Comparison of ENCODE assay signal across 1 cellular context in genomic region chr14:101730626-101731186, GRCh38.
TF ChIP-seq lines count a peak whose summit lies in the region.

No MANE protein-coding gene starts in this region.

TF ChIP-seq in HCT116, 20 proteins besides CTCF, POLR2A, EP300 and RAD21 (continued from another document):
- no peak for TF ChIP-seq REST (IDR thresholded peaks at IDR 0.05; ENCODE audit: low read depth)
- TF ChIP-seq MAX (IDR thresholded peaks at IDR 0.05): no peak
- TF ChIP-seq ATF3 (IDR thresholded peaks at IDR 0.05): no peak
- no peak for TF ChIP-seq TCF7L2 (IDR thresholded peaks at IDR 0.05; ENCODE audit: borderline replicate concordance, extremely low read depth, insufficient read depth, insufficient read length)
- no peak for TF ChIP-seq ZFX (IDR thresholded peaks at IDR 0.05)
